ENCODE assay signal across 8 cellular contexts in genomic region chr17:64741038-64741641, GRCh38.
DNase-seq lines count a peak whose midpoint lies in the region; ATAC-seq and TF ChIP-seq lines count a peak whose summit lies in the region.

No MANE protein-coding gene starts in this region.

- H3K79me2 ChIP-seq in hepatocyte, result no peaks in the 10 kb centered on the region

- ATAC-seq in HG02610 (IDR thresholded peaks at IDR 0.05; ENCODE audit: unreplicated experiment) (no peak), HG02798 (IDR thresholded peaks at IDR 0.05; ENCODE audit: poor library complexity, unreplicated experiment) (no peak)

- TF ChIP-seq EP300 in sigmoid colon (IDR thresholded peaks at IDR 0.05), result no peak

- no peaks in the 10 kb centered on the region for H3K36me3 ChIP-seq in hepatocyte (replicated peaks; ENCODE audit: insufficient read depth, low read depth)
- H3K36me3 ChIP-seq in sigmoid colon, result no peaks in the 10 kb centered on the region

- H3K4me3 ChIP-seq in hepatocyte, result no peak overlapping the region
- no peak overlapping the region for H3K4me3 ChIP-seq in sigmoid colon

- intact Hi-C loops in sigmoid colon (cut with DNase I), result no loop called here

- H3K9me2 ChIP-seq in hepatocyte (replicated peaks; ENCODE audit: insufficient read depth), result no peaks in the 10 kb centered on the region

- no peak for TF ChIP-seq POLR2A in sigmoid colon (IDR thresholded peaks at IDR 0.05)

- H3K9me3 ChIP-seq in hepatocyte (ENCODE audit: low read depth) (no peaks in the 10 kb centered on the region), sigmoid colon (no peaks in the 10 kb centered on the region)

- H3K4me1 ChIP-seq in hepatocyte (ENCODE audit: insufficient read depth) (no peaks in the 10 kb centered on the region), sigmoid colon (peaks cover 0 to 7% (median 0%) of the 10 kb centered on the region in 4 donors)

- WGBS in hepatocyte (ENCODE audit: low lambda C conversion rate, missing lambda C conversion rate), result 72% methylated on average over 6 of the region's 6 CpGs
- 37 to 61% methylated on average over 6 of the region's 6 CpGs for WGBS in sigmoid colon, 2 donors

- H3K27me3 ChIP-seq in hepatocyte (no peaks in the 10 kb centered on the region), sigmoid colon (no peaks in the 10 kb centered on the region)

- TF ChIP-seq CTCF in hepatocyte (IDR thresholded peaks at IDR 0.05; ENCODE audit: poor library complexity), result no peak
- no peak for TF ChIP-seq CTCF in sigmoid colon (IDR thresholded peaks at IDR 0.05)

- no peak overlapping the region for H3K4me2 ChIP-seq in hepatocyte

- H3K27ac ChIP-seq in hepatocyte (peak overlapping the region; percentile 31), sigmoid colon (peak overlapping the region; percentile 12 to 65 (median 50))

- no peaks in the 10 kb centered on the region for H4K20me1 ChIP-seq in hepatocyte (ENCODE audit: insufficient read depth, poor library complexity, severe bottlenecking)

- DNase-seq in ELR (ENCODE audit: low read depth), result peak; percentile 46
- DNase-seq in astrocyte of the hippocampus (ENCODE audit: low read depth, low spot score), result peak; percentile 89
- DNase-seq in hepatocyte (ENCODE audit: low spot score), result no peak
- no peak for DNase-seq in sigmoid colon
- DNase-seq in activated CD4-positive, alpha-beta T cell treated with anti-CD3 and anti-CD28 coated beads, Interleukin-2, amount 50 U/mL, for 4 hours, result no peak
- DNase-seq in NCI-H2196 (lab: John Stamatoyannopoulos, UW; ENCODE audit: unreplicated experiment), result no peak

- no peak overlapping the region for H2AFZ ChIP-seq in hepatocyte

Comparison
In these comparisons a context has a peak if more than half of its experiments do, and no peak if none do; other contexts are left out.
1. DNase-seq: peak in ELR (single experiment) and astrocyte of the hippocampus (single experiment); none in hepatocyte (single experiment), sigmoid colon (single experiment), activated CD4-positive, alpha-beta T cell treated with anti-CD3 and anti-CD28 coated beads, Interleukin-2, amount 50 U/mL, for 4 hours (0 of 2) and NCI-H2196 (single experiment).